Comparison of ENCODE assay signal across 38 cellular contexts in genomic region chr14:74898083-74898482, GRCh38. TPM values are rescaled to one million over a fixed set of nuclear protein-coding genes. Genes with fewer than 3 reads are reported as not detected.
"Had no signal": no experiment of that assay in that cellular context is flagged by ENCODE, and none has a peak within 500 bp of the region (broad histone marks: within the 10 kb centered on the region; RNA-seq: fewer than 3 reads in every experiment).

No MANE protein-coding gene starts in this region.

- DNase-seq: activated CD4-positive, alpha-beta memory T cell treated with anti-CD3 and anti-CD28 coated beads, Interleukin-2, amount 10 ng/mL, durations not matched to agents 7 days and 5 days; activated CD4-positive, alpha-beta T cell treated with anti-CD3 and anti-CD28 coated beads for 1 hour; activated CD4-positive, alpha-beta T cell treated with anti-CD3 and anti-CD28 coated beads for 48 hours; activated CD4-positive, CD25-positive, alpha-beta regulatory T cell; activated CD8-positive, alpha-beta memory T cell treated with anti-CD3 and anti-CD28 coated beads for 24 hours; activated CD8-positive, alpha-beta memory T cell treated with anti-CD3 and anti-CD28 coated beads, Interleukin-2, amount 10 ng/mL, durations not matched to agents 7 days and 5 days; activated CD8-positive, alpha-beta memory T cell treated with anti-CD3 and anti-CD28 coated beads, Interleukin-2, amount 50 U/mL, for 48 hours; activated gamma-delta T cell; activated naive CD4-positive, alpha-beta T cell treated with Interleukin-2 at 50 U/mL for 16 hours; activated naive CD8-positive, alpha-beta T cell treated with anti-CD3 and anti-CD28 coated beads, Interleukin-2, amount 10 ng/mL, durations not matched to agents 7 days and 5 days; amygdala; MM.1S; MV-4-11; NCI-H1092; NCI-H1436 treated with DMSO at 0.1 percent for 48 hours; NCI-H187; NCI-H2029 treated with DMSO at 0.1 percent for 48 hours; NCI-H2107; NCI-H510A; NCI-H526; NCI-H748 treated with DMSO at 0.1 percent for 48 hours; NK-92 treated with Interleukin-12 subunit alpha and Interleukin-12 subunit beta, amount 100 ng/mL, for 24 hours; PC-3; Peyer's patch; RPMI8226; SIG-M5; T-cell; T-helper 2 cell; T-helper 9 cell; WERI-Rb-1 had no signal

- H3K27ac Mint-ChIP-seq: activated CD4-positive, alpha-beta memory T cell treated with anti-CD3 and anti-CD28 coated beads, Interleukin-2, amount 10 ng/mL, durations not matched to agents 7 days and 5 days; activated CD8-positive, alpha-beta memory T cell treated with anti-CD3 and anti-CD28 coated beads, Interleukin-2, amount 10 ng/mL, durations not matched to agents 7 days and 5 days; activated naive CD4-positive, alpha-beta T cell treated with anti-CD3 and anti-CD28 coated beads, Interleukin-2, amount 50 U/mL, for 24 hours; activated naive CD8-positive, alpha-beta T cell treated with anti-CD3 and anti-CD28 coated beads, Interleukin-2, amount 10 ng/mL, durations not matched to agents 7 days and 5 days; activated T-helper 2 cell treated with anti-CD3 and anti-CD28 coated beads, Interferon-gamma antibody, Interleukin-2, Interleukin-4, amounts not matched to agents 10 μg/mL and 5 μg/mL and 100 μg/mL, durations not matched to agents 14 hours and 24 hours and 36 hours had no signal

- H3K4me1 Mint-ChIP-seq: activated CD4-positive, alpha-beta memory T cell treated with anti-CD3 and anti-CD28 coated beads, Interleukin-2, amount 10 ng/mL, durations not matched to agents 7 days and 5 days had no signal

- H3K27me3 Mint-ChIP-seq: activated CD4-positive, alpha-beta memory T cell treated with anti-CD3 and anti-CD28 coated beads, Interleukin-2, amount 10 ng/mL, durations not matched to agents 7 days and 5 days; activated CD8-positive, alpha-beta memory T cell treated with anti-CD3 and anti-CD28 coated beads, Interleukin-2, amount 10 ng/mL, durations not matched to agents 7 days and 5 days; activated naive CD4-positive, alpha-beta T cell treated with anti-CD3 and anti-CD28 coated beads, Interleukin-2, amount 50 U/mL, for 24 hours; activated naive CD8-positive, alpha-beta T cell treated with anti-CD3 and anti-CD28 coated beads, Interleukin-2, amount 10 ng/mL, durations not matched to agents 7 days and 5 days; T-cell had no signal

- H3K9me3 Mint-ChIP-seq: activated CD4-positive, alpha-beta memory T cell treated with anti-CD3 and anti-CD28 coated beads, Interleukin-2, amount 10 ng/mL, durations not matched to agents 7 days and 5 days; activated naive CD4-positive, alpha-beta T cell treated with anti-CD3 and anti-CD28 coated beads, Interleukin-2, amount 50 U/mL, for 24 hours; activated naive CD8-positive, alpha-beta T cell treated with anti-CD3 and anti-CD28 coated beads, Interleukin-2, amount 10 ng/mL, durations not matched to agents 7 days and 5 days; activated T-helper 2 cell treated with anti-CD3 and anti-CD28 coated beads, Interferon-gamma antibody, Interleukin-2, Interleukin-4, amounts not matched to agents 10 μg/mL and 5 μg/mL and 100 μg/mL, durations not matched to agents 14 hours and 24 hours and 36 hours; T-cell had no signal

- H3K4me3 ChIP-seq: ascending aorta, cardiac muscle cell, Peyer's patch had no signal

- H3K27me3 ChIP-seq: ascending aorta, cardiac muscle cell, Peyer's patch had no signal

- H3K9me3 ChIP-seq: ascending aorta, Peyer's patch had no signal

- H3K4me1 ChIP-seq: ascending aorta had no signal

- H3K4me3 Mint-ChIP-seq: activated CD4-positive, alpha-beta memory T cell treated with anti-CD3 and anti-CD28 coated beads, Interleukin-2, amount 10 ng/mL, durations not matched to agents 7 days and 5 days; activated CD8-positive, alpha-beta memory T cell treated with anti-CD3 and anti-CD28 coated beads, Interleukin-2, amount 10 ng/mL, durations not matched to agents 7 days and 5 days; activated naive CD4-positive, alpha-beta T cell treated with anti-CD3 and anti-CD28 coated beads, Interleukin-2, amount 50 U/mL, for 24 hours; activated naive CD8-positive, alpha-beta T cell treated with anti-CD3 and anti-CD28 coated beads, Interleukin-2, amount 10 ng/mL, durations not matched to agents 7 days and 5 days; T-cell had no signal

- ATAC-seq: activated CD8-positive, alpha-beta memory T cell treated with anti-CD3 and anti-CD28 coated beads, Interleukin-2, amount 10 ng/mL, durations not matched to agents 7 days and 5 days; PC-3; SK-N-SH treated with all-trans-retinoic acid at 6 μM for 48 hours; T-cell had no signal

- H3K27ac ChIP-seq: ascending aorta, cardiac muscle cell, KMS-11, Peyer's patch, WERI-Rb-1 had no signal

RNA-seq across cellular contexts. Expression of gene PROX2, which starts 22.1 kb away (rescaled TPM):
- total RNA-seq: activated CD4-positive, alpha-beta memory T cell treated with anti-CD3 and anti-CD28 coated beads, Interleukin-2, amount 10 ng/mL, durations not matched to agents 7 days and 5 days; ascending aorta; cardiac muscle cell; LHCN-M2; PC-3; Peyer's patch; SK-MEL-5 had no signal
